In the genomic region with DNA sequence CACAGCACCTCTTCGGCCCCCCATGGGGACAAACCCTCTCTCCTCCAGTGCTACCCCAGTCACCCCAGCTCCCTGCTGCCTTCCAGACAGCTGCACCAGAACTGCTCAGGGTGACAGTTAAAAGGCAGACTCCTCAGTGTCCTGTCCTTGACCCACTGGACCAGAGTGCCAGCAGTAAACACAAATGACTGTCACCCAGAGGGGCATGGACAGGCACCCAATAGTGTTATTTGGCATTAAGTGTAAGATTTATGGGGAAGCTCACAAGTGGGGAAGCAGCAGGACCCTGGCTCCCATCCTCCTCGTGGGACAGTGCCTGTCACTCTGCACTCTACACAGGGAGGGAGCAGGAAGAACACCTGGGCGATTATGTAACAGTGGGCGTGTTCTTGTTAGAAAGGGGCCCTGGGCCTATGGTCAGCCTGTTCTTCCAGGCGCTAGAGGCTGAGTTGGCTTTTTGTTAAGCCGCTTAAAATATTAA, we compare ENCODE assay signal across 8 cellular contexts. TPM values are rescaled to one million over a fixed set of nuclear protein-coding genes. Genes with fewer than 3 reads are reported as not detected.
DNase-seq lines count a peak whose midpoint lies in the region; ATAC-seq and TF ChIP-seq lines count a peak whose summit lies in the region.

No MANE protein-coding gene starts in this region.

- H3K27me3 ChIP-seq in Panc1 (ENCODE audit: control insufficient read depth, insufficient read depth, low read length) = no peaks in the 10 kb centered on the region

- H3K9me3 ChIP-seq in Panc1 (ENCODE audit: control insufficient read depth, insufficient read depth, low read depth, low read length) = no peaks in the 10 kb centered on the region

- no peak overlapping the region for H3K4me3 ChIP-seq in Panc1 (ENCODE audit: low read depth in 2 of 2, low read length in 2 of 2)

- TF ChIP-seq POLR2A in erythroblast (IDR thresholded peaks at IDR 0.05; ENCODE audit: low read length) = peak; percentile 23

- H3K27ac ChIP-seq in Panc1 (ENCODE audit: low read length) = 0 out of 2 replicates have a peak overlapping the region, but pooled peaks have one; percentile 23

- H3K4me1 ChIP-seq in Panc1 (ENCODE audit: control insufficient read depth, insufficient read depth, low read length) = peaks cover 48% of the 10 kb centered on the region

- CTCF ChIA-PET in Panc1 (lab: Charles Lee) = no interaction called here

- BruUV-seq in Panc1 (replicated peaks; lab: Mats Ljungman, UMichigan) = no TSS peak

- no peak for ATAC-seq in Panc1
- no peak for ATAC-seq in HG03135 (IDR thresholded peaks at IDR 0.05; ENCODE audit: unreplicated experiment)
- ATAC-seq in HG02571 (IDR thresholded peaks at IDR 0.05; ENCODE audit: unreplicated experiment) = no peak

- in situ Hi-C loops in Panc1 (cut with HindIII; ENCODE audit: low pct_unique_long_range_greater_than_20kb, low sequenced_read_pairs) = no loop called here

- peaks cover 4% of the 10 kb centered on the region for H3K36me3 ChIP-seq in Panc1 (ENCODE audit: control insufficient read depth, insufficient read depth, low read length)

- POLR2A ChIA-PET in Panc1 (lab: Charles Lee) = no interaction called here

- TF ChIP-seq CTCF in Panc1 (IDR thresholded peaks at IDR 0.05) = no peak

- intact Hi-C loops in Panc1 (cut with micrococcal nuclease; ENCODE audit: unreplicated experiment) = no loop called here

- DNase-seq in NCI-H2227 (lab: John Stamatoyannopoulos, UW; ENCODE audit: unreplicated experiment) (peak; percentile 23), NCI-H2227 treated with DMSO at 0.1 percent for 48 hours (lab: John Stamatoyannopoulos, UW) (no peak), Panc1 (ENCODE audit: low read depth, low spot score) (no peak), erythroblast (lab: John Stamatoyannopoulos, UW) (no peak), CD1c-positive myeloid dendritic cell (ENCODE audit: extremely low spot score) (no peak)
- DNase-seq in stimulated activated CD8-positive, alpha-beta memory T cell treated with anti-CD3 and anti-CD28 coated beads, Interleukin-4, amount 100 ng/mL, for 48 hours = peak; percentile 40

RNA-seq across cellular contexts. Expression of gene RPS19BP1, which starts 5.0 kb away (rescaled TPM):
- total RNA-seq in Panc1 (2021; ENCODE audit: unreplicated experiment) = 123 TPM
- 144 TPM for polyA plus RNA-seq in Panc1 (2012; ENCODE audit: insufficient read length)

RNA-seq across cellular contexts. Expression of gene ATF4, which starts 7.2 kb away (rescaled TPM):
- 177 TPM for total RNA-seq in Panc1 (2021; ENCODE audit: unreplicated experiment)
- polyA plus RNA-seq in Panc1 (2012; ENCODE audit: insufficient read length) = 378 TPM

RNA-seq across cellular contexts. Expression of gene MIEF1, which starts 25.4 kb away (rescaled TPM):
- total RNA-seq in Panc1 (2021; ENCODE audit: unreplicated experiment) = 29.9 TPM
- 22.4 TPM for polyA plus RNA-seq in Panc1 (2012; ENCODE audit: insufficient read length)

RNA-seq across cellular contexts. Expression of gene CACNA1I, which starts 43.0 kb away (rescaled TPM):
- total RNA-seq in Panc1 (2021; ENCODE audit: unreplicated experiment) = 0.23 TPM
- 0.53 TPM for polyA plus RNA-seq in Panc1 (2012; ENCODE audit: insufficient read length)

Comparison
In these comparisons a context has a peak if more than half of its experiments do, and no peak if none do; other contexts are left out.
1. DNase-seq: peak in NCI-H2227 (single experiment) and stimulated activated CD8-positive, alpha-beta memory T cell treated with anti-CD3 and anti-CD28 coated beads, Interleukin-4, amount 100 ng/mL, for 48 hours (single experiment); none in NCI-H2227 treated with DMSO at 0.1 percent for 48 hours (single experiment), Panc1 (single experiment), erythroblast (0 of 2) and CD1c-positive myeloid dendritic cell (single experiment).